In the genomic region with DNA sequence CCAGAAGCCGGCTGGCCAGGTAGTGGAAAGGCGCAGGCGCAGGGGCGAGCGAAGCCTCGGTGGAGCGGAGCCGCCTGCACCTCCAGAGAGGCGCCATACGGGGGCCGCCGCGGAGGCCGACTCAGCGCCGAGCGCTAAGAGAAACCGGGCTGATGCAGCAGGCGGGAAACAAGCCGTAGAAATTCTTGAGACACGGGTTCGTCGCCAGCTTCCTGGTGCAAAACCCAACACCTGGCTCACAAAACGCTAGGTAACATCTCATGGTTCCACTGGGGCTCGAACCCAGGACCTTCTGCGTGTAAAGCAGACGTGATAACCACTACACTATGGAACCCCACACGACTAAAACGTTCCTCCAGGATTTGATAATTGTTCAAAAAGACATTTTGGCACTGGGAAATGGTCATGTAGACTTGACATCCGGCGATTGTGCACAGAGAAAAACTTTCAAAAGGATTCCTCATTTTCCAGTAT, we compare ENCODE assay signal across 8 cellular contexts. TPM values are rescaled to one million over a fixed set of nuclear protein-coding genes. Genes with fewer than 3 reads are reported as not detected.
DNase-seq lines count a peak whose midpoint lies in the region; ATAC-seq and TF ChIP-seq lines count a peak whose summit lies in the region.

No MANE protein-coding gene starts in this region.

- WGBS in heart left ventricle, 4 donors = 0 to 2% (median 1%) methylated on average over 19 to 31 of the region's 31 CpGs
- 0% methylated on average over 2 to 31 of the region's 31 CpGs for WGBS in transverse colon (ENCODE audit: low coverage in 1 of 2), 2 donors

- H3K36me3 ChIP-seq in heart left ventricle (no peaks in the 10 kb centered on the region), transverse colon (no peaks in the 10 kb centered on the region)

- TF ChIP-seq POLR2A in heart left ventricle (IDR thresholded peaks at IDR 0.05) (no peak), transverse colon (IDR thresholded peaks at IDR 0.05) (no peak)

- H3K27ac Mint-ChIP-seq in activated naive CD8-positive, alpha-beta T cell treated with anti-CD3 and anti-CD28 coated beads for 36 hours = peak overlapping the region; percentile 97

- DNase-seq in GM10266 (ENCODE audit: extremely low spot score) = peak; percentile 73
- DNase-seq in NCI-H1092 (lab: John Stamatoyannopoulos, UW) = peak; percentile 96
- peak; percentile 87 for DNase-seq in SKM-1 treated with dmso at 0.1 percent for 144 hours (lab: John Stamatoyannopoulos, UW; ENCODE audit: unreplicated experiment)
- peak; percentile 94 for DNase-seq in activated naive CD8-positive, alpha-beta T cell treated with anti-CD3 and anti-CD28 coated beads for 36 hours
- DNase-seq in heart left ventricle = peak; percentile 62 to 83 (median 78)
- DNase-seq in pons (ENCODE audit: low spot score) = peak; percentile 92
- peak; percentile 84 for DNase-seq in transverse colon

- H3K27ac ChIP-seq in heart left ventricle (peak overlapping the region; percentile 43 to 89 (median 80)), transverse colon (peak overlapping the region; percentile 86 to 91 (median 90))

- ATAC-seq in HG02623 (IDR thresholded peaks at IDR 0.05; ENCODE audit: unreplicated experiment) (peak; percentile 94), heart left ventricle (peak; percentile 74 to 91 (median 86))

- H3K4me1 ChIP-seq in heart left ventricle (peaks cover 0 to 44% (median 0%) of the 10 kb centered on the region in 12 donors), transverse colon (peaks cover 0 to 14% (median 9%) of the 10 kb centered on the region in 4 donors)

- peak overlapping the region; percentile 87 for H3K4me3 Mint-ChIP-seq in activated naive CD8-positive, alpha-beta T cell treated with anti-CD3 and anti-CD28 coated beads for 36 hours

- H3K9me3 Mint-ChIP-seq in activated naive CD8-positive, alpha-beta T cell treated with anti-CD3 and anti-CD28 coated beads for 36 hours = peaks cover 3% of the 10 kb centered on the region

- H3K4me3 ChIP-seq in heart left ventricle (peak overlapping the region; percentile 24 to 68 (median 56)), transverse colon (peak overlapping the region; percentile 40 to 68 (median 44))

- no peaks in the 10 kb centered on the region for H3K9me3 ChIP-seq in heart left ventricle
- no peaks in the 10 kb centered on the region for H3K9me3 ChIP-seq in transverse colon

- TF ChIP-seq EP300 in transverse colon (IDR thresholded peaks at IDR 0.05; ENCODE audit: low read depth) = no peak

- TF ChIP-seq CTCF in GM10266 (IDR thresholded peaks at IDR 0.05; ENCODE audit: control insufficient read depth, insufficient read depth, low read depth, missing control alignments) = peak; percentile 53
- TF ChIP-seq CTCF in heart left ventricle (IDR thresholded peaks at IDR 0.05) = peak; percentile 19 to 62 (median 40)
- peak; percentile 37 to 81 (median 56) for TF ChIP-seq CTCF in transverse colon (IDR thresholded peaks at IDR 0.05)

- intact Hi-C loops in heart left ventricle (cut with DNase I) = loop anchor here in 5 of 10 donors (2.0 to 10.0 kb wide), 5 partner anchors 62 to 118 kb away; a partner anchor contains a TSS
- intact Hi-C loops in transverse colon (cut with DNase I; ENCODE audit: low total_unique reads) = loop anchor here (1.0 to 2.0 kb wide), 2 partner anchors 16 to 64 kb away; a partner anchor contains a TSS

- peaks cover 12% of the 10 kb centered on the region for H3K27me3 Mint-ChIP-seq in activated naive CD8-positive, alpha-beta T cell treated with anti-CD3 and anti-CD28 coated beads for 36 hours

- peaks cover 8% of the 10 kb centered on the region for H3K36me3 Mint-ChIP-seq in activated naive CD8-positive, alpha-beta T cell treated with anti-CD3 and anti-CD28 coated beads for 36 hours

- in situ Hi-C loops in transverse colon (cut with MboI; ENCODE audit: low pct_ligation_motif_present in 1 of 4, low pct_unique_long_range_greater_than_20kb in 1 of 4, low sequenced_read_pairs in 3 of 4) = no loop called here

- peaks cover 30% of the 10 kb centered on the region for H3K4me1 Mint-ChIP-seq in activated naive CD8-positive, alpha-beta T cell treated with anti-CD3 and anti-CD28 coated beads for 36 hours

- H3K27me3 ChIP-seq in heart left ventricle = peaks cover 0 to 2% (median 0%) of the 10 kb centered on the region in 9 donors
- no peaks in the 10 kb centered on the region for H3K27me3 ChIP-seq in transverse colon

RNA-seq across cellular contexts. Expression of a gene that starts 39.1 kb away (rescaled TPM):
- not detected for total RNA-seq in activated naive CD8-positive, alpha-beta T cell treated with anti-CD3 and anti-CD28 coated beads for 36 hours
- total RNA-seq in heart left ventricle (not detected), transverse colon (not detected)
- not detected for polyA plus RNA-seq in heart left ventricle

RNA-seq across cellular contexts. Expression of a gene that starts 47.0 kb away (rescaled TPM):
- total RNA-seq in activated naive CD8-positive, alpha-beta T cell treated with anti-CD3 and anti-CD28 coated beads for 36 hours = not detected
- not detected for total RNA-seq in heart left ventricle
- polyA plus RNA-seq in heart left ventricle = not detected
- not detected for total RNA-seq in transverse colon

Comparison
In these comparisons a context has a peak if more than half of its experiments do, and no peak if none do; other contexts are left out.
1. Peak in every context shown above with its lines: DNase-seq, ATAC-seq, H3K4me3 ChIP-seq and H3K27ac ChIP-seq.